Comparison of ENCODE assay signal across 7 cellular contexts in genomic region chr3:12135029-12135634, GRCh38. TPM values are rescaled to one million over a fixed set of nuclear protein-coding genes. Genes with fewer than 3 reads are reported as not detected.
A peak's percentile ranks its signal among the peaks of the same experiment; 100 is the strongest.
DNase-seq lines count a peak whose midpoint lies in the region; ATAC-seq, FAIRE-seq and TF ChIP-seq lines count a peak whose summit lies in the region.

No MANE protein-coding gene starts in this region.

- no peaks in the 10 kb centered on the region for H3K4me1 Mint-ChIP-seq in immature natural killer cell

- H3K79me2 ChIP-seq in K562 (ENCODE audit: control insufficient read depth, insufficient read depth, low read length), result no peaks in the 10 kb centered on the region

- in situ Hi-C loops in K562 (cut with MboI), result loop anchor here (5.0 to 25.0 kb wide), 2 partner anchors 347 to 752 kb away; partner anchors contain the start of gene TSEN2

- H4K20me1 ChIP-seq in K562 (replicated peaks; ENCODE audit: control insufficient read depth, insufficient read depth, low read length), result no peaks in the 10 kb centered on the region

- peak; percentile 16 for DNase-seq in GDM1 (lab: John Stamatoyannopoulos, UW)
- DNase-seq in HuH-7.5 (ENCODE audit: low spot score), result peak; percentile 52
- peak; percentile 57 for DNase-seq in T1000 (lab: John Stamatoyannopoulos, UW)
- DNase-seq in K562 (ENCODE audit: extremely low read depth in 1 of 4, low spot score in 3 of 4), result peak; percentile 57 to 63 (median 60)
- DNase-seq in immature natural killer cell, result peak; percentile 5 to 22 (median 7)
- peak; percentile 24 to 50 (median 33) for DNase-seq in stimulated activated CD4-positive, alpha-beta T cell treated with anti-CD3 and anti-CD28 coated beads, Interleukin-1b, Interleukin-23, amount 100 ng/mL, for 24 hours (ENCODE audit: low read depth in 4 of 4, low spot score in 1 of 4)

- peaks cover 0 to 7% (median 7%) of the 10 kb centered on the region in 3 donors for H3K27me3 Mint-ChIP-seq in immature natural killer cell (ENCODE audit: low read depth in 3 of 3)

- H3K36me3 Mint-ChIP-seq in immature natural killer cell, result no peaks in the 10 kb centered on the region

- H3K27ac ChIP-seq in K562 (ENCODE audit: extremely low read depth, low read depth, low read length), result no peak overlapping the region

- CTCF ChIA-PET in K562 (lab: Yijun Ruan, JAX; ENCODE audit: low intra/inter-chr PET ratio), result interaction anchor here (0.7 to 4.4 kb wide), 4 partner anchors 41 to 757 kb away, joined by 3 to 27 read pairs (median 12); no protein-coding TSS in a partner anchor

- no peak overlapping the region for H3K4me3 Mint-ChIP-seq in immature natural killer cell

- no peak overlapping the region for H3K4me3 ChIP-seq in K562

- H2AFZ ChIP-seq in K562 (ENCODE audit: low read depth, low read length), result no peak overlapping the region

- FAIRE-seq in K562 (lab: Jason Lieb, UNC), result peak; percentile 80

- no TSS peak for BruUV-seq in K562 (replicated peaks; lab: Mats Ljungman, UMichigan)

- TF ChIP-seq POLR2A in K562 (conservative IDR thresholded peaks at IDR 0.05), result no peak

- no peak for TF ChIP-seq EP300 in K562 (IDR thresholded peaks at IDR 0.05; ENCODE audit: low read length)

- no peaks in the 10 kb centered on the region for H3K36me3 ChIP-seq in K562 (ENCODE audit: control insufficient read depth, insufficient read depth, low read length)

- H3K9me3 Mint-ChIP-seq in immature natural killer cell, result no peaks in the 10 kb centered on the region

- intact Hi-C loops in K562 (cut with micrococcal nuclease), result loop anchor here (1.0 to 5.0 kb wide), 3 partner anchors 41 to 345 kb away; no protein-coding TSS in a partner anchor

- no peaks in the 10 kb centered on the region for H3K9me1 ChIP-seq in K562 (ENCODE audit: control insufficient read depth, insufficient read depth, low read length)

- no peak overlapping the region for H3K9ac ChIP-seq in K562 (ENCODE audit: insufficient read depth in 1 of 2, low read depth in 2 of 2, low read length in 2 of 2)

- POLR2A ChIA-PET in K562 (lab: Yijun Ruan, JAX), result interaction anchor here (0.6 to 1.3 kb wide), 4 partner anchors 11 to 345 kb away, joined by 3 to 10 read pairs (median 4); no protein-coding TSS in a partner anchor

- WGBS in K562 (ENCODE audit: insufficient coverage, low coverage, missing lambda C conversion rate), result 0% methylated on average over 3 of the region's 3 CpGs

- TF ChIP-seq CTCF in K562 (IDR thresholded peaks at IDR 0.05 in 2 of 3, conservative IDR thresholded peaks at IDR 0.05 in 1 of 3; ENCODE audit: insufficient read depth in 2 of 3, low read depth in 1 of 3, low read length in 3 of 3), result peak; percentile 84 to 90 (median 88)

- H3K27me3 ChIP-seq in K562 (ENCODE audit: control insufficient read depth in 2 of 2, insufficient read depth in 2 of 2, low read length in 2 of 2), result no peaks in the 10 kb centered on the region

- ATAC-seq in GM21529 (IDR thresholded peaks at IDR 0.05; ENCODE audit: unreplicated experiment), result peak; percentile 96
- ATAC-seq in K562, result peak; percentile 97

- no peak overlapping the region for H3K27ac Mint-ChIP-seq in immature natural killer cell

- H3K4me1 ChIP-seq in K562 (replicated peaks in 1 of 2; ENCODE audit: control insufficient read depth in 2 of 2, insufficient read depth in 2 of 2, low read length in 2 of 2), result no peaks in the 10 kb centered on the region

- no peak overlapping the region for H3K4me2 ChIP-seq in K562 (ENCODE audit: insufficient read depth, low read length)

- H3K9me3 ChIP-seq in K562 (replicated peaks; ENCODE audit: control insufficient read depth, insufficient read depth, low read depth, low read length), result no peaks in the 10 kb centered on the region

- peak; percentile 88 to 95 for TF ChIP-seq RAD21 in K562 (CRISPR knock-in tag; conservative IDR thresholded peaks at IDR 0.05 in 1 of 2, IDR thresholded peaks at IDR 0.05 in 1 of 2)

TF ChIP-seq in K562, 482 proteins besides CTCF, POLR2A, EP300 and RAD21 (continues in another document):
- no peak for TF ChIP-seq NONO (IDR thresholded peaks at IDR 0.05; ENCODE audit: low read depth in 2 of 2, low read length in 1 of 2)
- TF ChIP-seq CHD4 (IDR thresholded peaks at IDR 0.05; ENCODE audit: insufficient read depth, insufficient replicate concordance, low read depth, low read length, poor library complexity, severe bottlenecking), result no peak
- TF ChIP-seq RFX5 (IDR thresholded peaks at IDR 0.05; ENCODE audit: low read depth, low read length), result no peak
- TF ChIP-seq, protein P1, sequence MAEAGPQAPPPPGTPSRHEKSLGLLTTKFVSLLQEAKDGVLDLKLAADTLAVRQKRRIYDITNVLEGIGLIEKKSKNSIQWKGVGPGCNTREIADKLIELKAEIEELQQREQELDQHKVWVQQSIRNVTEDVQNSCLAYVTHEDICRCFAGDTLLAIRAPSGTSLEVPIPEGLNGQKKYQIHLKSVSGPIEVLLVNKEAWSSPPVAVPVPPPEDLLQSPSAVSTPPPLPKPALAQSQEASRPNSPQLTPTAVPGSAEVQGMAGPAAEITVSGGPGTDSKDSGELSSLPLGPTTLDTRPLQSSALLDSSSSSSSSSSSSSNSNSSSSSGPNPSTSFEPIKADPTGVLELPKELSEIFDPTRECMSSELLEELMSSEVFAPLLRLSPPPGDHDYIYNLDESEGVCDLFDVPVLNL (CRISPR knock-in tag; IDR thresholded peaks at IDR 0.05; ENCODE audit: low read depth), result no peak
- TF ChIP-seq SRSF9 (IDR thresholded peaks at IDR 0.05; ENCODE audit: borderline replicate concordance, low read depth, low read length), result no peak
- no peak for TF ChIP-seq ZNF449 (CRISPR knock-in tag; IDR thresholded peaks at IDR 0.05)
- TF ChIP-seq PCBP2 (IDR thresholded peaks at IDR 0.05; ENCODE audit: low read depth, low read length, poor library complexity, severe bottlenecking), result no peak
- TF ChIP-seq, protein P2, sequence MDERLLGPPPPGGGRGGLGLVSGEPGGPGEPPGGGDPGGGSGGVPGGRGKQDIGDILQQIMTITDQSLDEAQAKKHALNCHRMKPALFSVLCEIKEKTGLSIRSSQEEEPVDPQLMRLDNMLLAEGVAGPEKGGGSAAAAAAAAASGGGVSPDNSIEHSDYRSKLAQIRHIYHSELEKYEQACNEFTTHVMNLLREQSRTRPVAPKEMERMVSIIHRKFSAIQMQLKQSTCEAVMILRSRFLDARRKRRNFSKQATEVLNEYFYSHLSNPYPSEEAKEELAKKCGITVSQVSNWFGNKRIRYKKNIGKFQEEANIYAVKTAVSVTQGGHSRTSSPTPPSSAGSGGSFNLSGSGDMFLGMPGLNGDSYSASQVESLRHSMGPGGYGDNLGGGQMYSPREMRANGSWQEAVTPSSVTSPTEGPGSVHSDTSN (CRISPR knock-in tag; IDR thresholded peaks at IDR 0.05; ENCODE audit: low read depth), result no peak
- TF ChIP-seq, protein P2 (tag; conservative IDR thresholded peaks at IDR 0.05; ENCODE audit: low read depth), result no peak

RNA-seq across cellular contexts. Expression of gene TIMP4, which starts 23.6 kb away (rescaled TPM):
- not detected in 2 replicates for total RNA-seq in K562 (2011; cell fraction: chromatin; rRNA removed; ENCODE audit: low replicate concordance)
- total RNA-seq in K562 (2011; cell fraction: nucleolus; rRNA removed), result not detected in 2 replicates
- not detected in 2 replicates for total RNA-seq in K562 (2011; cell fraction: nucleoplasm; rRNA removed)
- total RNA-seq in K562 (2014; rRNA removed), result not detected in 2 replicates
- total RNA-seq in K562 (2014; rRNA removed; fragmentation: Illumina TruSeq; extraction: Trizol), result 0.07 and 0.10 TPM in 2 replicates
- total RNA-seq in K562 (2015; rRNA removed; fragmentation: Illumina TruSeq; extraction: Trizol), result not detected in 2 replicates
- total RNA-seq in K562 (2021), result not detected in 2 replicates
- not detected in 2 replicates for polyA plus RNA-seq in K562 (2011; rRNA removed)
- 0.03 TPM in 1 of 2 replicates, not detected in the other for polyA plus RNA-seq in K562 (2011; cell fraction: cytosol; rRNA removed)
- not detected in 2 replicates for polyA plus RNA-seq in K562 (2011; cell fraction: nucleus; rRNA removed)
- polyA plus RNA-seq in K562 (2012), result 0.09 and 0.47 TPM in 2 replicates
- 0.08 TPM in 1 of 2 replicates, not detected in the other for polyA plus RNA-seq in K562 (2014; fragmentation: Illumina TruSeq; extraction: Trizol)
- polyA plus RNA-seq in K562 (2014; fragmentation: Nextera tagmentation; extraction: Ambion mirVana), result under 1 TPM in 1 of 2 experiments, not detected in 1; 0.03 TPM
- polyA plus RNA-seq in K562 (2014; rRNA removed), result not detected in 2 replicates
- not detected in 2 replicates for polyA minus RNA-seq in K562 (2011; rRNA and poly(A)+ RNA removed)
- polyA minus RNA-seq in K562 (2011; cell fraction: cytosol; rRNA and poly(A)+ RNA removed), result not detected in 2 replicates
- not detected in 2 replicates for polyA minus RNA-seq in K562 (2011; cell fraction: nucleus; rRNA and poly(A)+ RNA removed)
- not detected for polyA plus RNA-seq in immature natural killer cell

Comparison
In these comparisons a context has a peak if more than half of its experiments do, and no peak if none do; other contexts are left out.
1. DNase-seq: peak in every context shown above with its lines; median percentile 60 in K562; 57 in T1000; 52 in HuH-7.5; 33 in stimulated activated CD4-positive, alpha-beta T cell treated with anti-CD3 and anti-CD28 coated beads, Interleukin-1b, Interleukin-23, amount 100 ng/mL, for 24 hours; 16 in GDM1; 7 in immature natural killer cell.